28 cellular contexts compared by ENCODE assay signal in the genomic region with DNA sequence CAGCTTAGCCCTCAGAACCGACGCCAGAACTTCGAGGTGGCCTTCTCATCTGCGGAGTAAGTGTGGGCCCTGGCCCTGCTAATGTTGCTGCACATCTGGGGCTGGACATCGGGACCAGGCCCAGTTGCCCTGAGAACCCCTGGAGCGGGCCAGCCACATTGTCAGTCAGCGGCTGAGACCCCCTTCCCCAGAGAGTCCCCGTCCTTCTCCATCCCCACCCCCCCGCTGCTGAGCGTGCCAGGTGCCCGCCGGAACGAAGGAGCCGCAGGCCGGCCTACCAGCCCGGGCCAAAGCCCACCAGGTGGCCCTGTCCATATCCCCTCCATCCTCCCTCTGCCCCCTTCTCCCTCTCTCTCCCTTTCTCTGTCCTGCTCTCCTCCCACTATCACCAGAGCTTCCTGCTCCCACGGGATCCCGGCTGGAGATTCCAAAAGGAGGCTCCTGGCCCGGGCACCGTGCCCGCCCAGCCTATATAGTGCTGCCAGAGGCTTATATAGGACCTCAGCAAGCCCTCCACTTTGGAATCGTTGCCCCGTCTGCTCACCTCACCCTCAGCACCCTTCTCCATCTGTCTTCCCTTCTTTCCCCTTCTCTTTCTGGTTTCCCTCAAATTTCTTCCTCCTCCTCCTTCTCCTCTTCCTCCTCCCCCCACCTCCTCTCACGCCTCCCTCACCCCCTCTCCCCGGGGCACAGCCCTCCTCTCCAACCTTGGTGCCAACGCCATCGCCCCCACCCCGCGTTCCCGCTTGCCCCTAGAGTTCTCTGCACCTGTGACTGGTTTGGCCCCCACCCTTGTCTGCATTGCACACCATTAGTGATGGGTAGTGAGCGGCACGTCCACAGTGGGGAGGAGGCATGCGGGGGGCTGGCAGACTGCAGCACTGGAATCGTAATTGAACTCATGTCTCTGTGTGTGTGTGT. TPM values are rescaled to one million over a fixed set of nuclear protein-coding genes. Genes with fewer than 3 reads are reported as not detected.
DNase-seq lines count a peak whose midpoint lies in the region; ATAC-seq and TF ChIP-seq lines count a peak whose summit lies in the region.
"Had no signal": no experiment of that assay in that cellular context is flagged by ENCODE, and none has a peak within 500 bp of the region (broad histone marks: within the 10 kb centered on the region; RNA-seq: fewer than 3 reads in every experiment).

No MANE protein-coding gene starts in this region.

- H3K9ac ChIP-seq in trophoblast cell (ENCODE audit: low read length): no peak overlapping the region

- H3K36me3 ChIP-seq in left ventricle myocardium inferior (peaks cover 99% of the 10 kb centered on the region), heart right ventricle (peaks cover 0 to 100% (median 91%) of the 10 kb centered on the region in 9 donors), trophoblast cell (ENCODE audit: control insufficient read depth in 1 of 2, insufficient read depth in 2 of 2, low read length in 2 of 2) (peaks cover 71 to 81% of the 10 kb centered on the region in 2 experiments), transverse colon (peaks cover 0 to 37% (median 5%) of the 10 kb centered on the region in 4 donors), right lobe of liver (peaks cover 0 to 8% (median 0%) of the 10 kb centered on the region in 4 donors)

- H4K91ac ChIP-seq in trophoblast cell (ENCODE audit: low read depth, low read length): no peak overlapping the region

- no peak overlapping the region for H2AK5ac ChIP-seq in trophoblast cell (ENCODE audit: low read length)

- no peak for TF ChIP-seq POLR2A in transverse colon (IDR thresholded peaks at IDR 0.05)
- TF ChIP-seq POLR2A in right lobe of liver (IDR thresholded peaks at IDR 0.05): no peak

- DNase-seq in left ventricle myocardium inferior (no peak), heart right ventricle (no peak), epidermal melanocyte (ENCODE audit: insufficient read length, low spot score) (peak; percentile 4), trophoblast cell (no peak), transverse colon (no peak), right lobe of liver (no peak), NOMO-1 treated with DMSO at 0.1 percent for 48 hours (lab: John Stamatoyannopoulos, UW; ENCODE audit: unreplicated experiment) (no peak), NCI-H187 treated with DMSO at 0.1 percent for 48 hours (lab: John Stamatoyannopoulos, UW) (no peak)
- DNase-seq: activated CD4-positive, alpha-beta T cell treated with anti-CD3 and anti-CD28 coated beads for 48 hours; activated T-cell treated with anti-CD3 and anti-CD28 coated beads, Interleukin-2, amount 50 U/mL, for 4 hours; CD8-positive, alpha-beta memory T cell; effector memory CD8-positive, alpha-beta T cell; GDM1; glutamatergic neuron; KG1; kidney glomerular epithelial cell; mammary epithelial cell; NCI-H2171 treated with DMSO at 0.1 percent for 48 hours; NCI-H524; stimulated activated CD4-positive, alpha-beta T cell treated with anti-CD3 and anti-CD28 coated beads, Interleukin-4, amount 100 ng/mL, for 1 hour; T-helper 17 cell; thyroid gland had no signal

- TF ChIP-seq CTCF in left ventricle myocardium inferior (IDR thresholded peaks at IDR 0.05; ENCODE audit: borderline replicate concordance) (no peak), heart right ventricle (IDR thresholded peaks at IDR 0.05) (no peak), transverse colon (IDR thresholded peaks at IDR 0.05) (no peak), right lobe of liver (IDR thresholded peaks at IDR 0.05) (no peak)

- H3K4me2 ChIP-seq in trophoblast cell (ENCODE audit: low read length): no peak overlapping the region

- H2AFZ ChIP-seq in trophoblast cell (ENCODE audit: insufficient read depth, low read length, poor library complexity): no peak overlapping the region

- no peaks in the 10 kb centered on the region for H3K9me3 ChIP-seq in left ventricle myocardium inferior (replicated peaks)
- H3K9me3 ChIP-seq in heart right ventricle: no peaks in the 10 kb centered on the region
- peaks cover 2% of the 10 kb centered on the region for H3K9me3 ChIP-seq in trophoblast cell (ENCODE audit: insufficient read depth, low read depth, low read length)
- no peaks in the 10 kb centered on the region for H3K9me3 ChIP-seq in transverse colon
- no peaks in the 10 kb centered on the region for H3K9me3 ChIP-seq in right lobe of liver
- H3K9me3 ChIP-seq: thyroid gland had no signal

- ATAC-seq in heart right ventricle (no peak), right lobe of liver (no peak)
- ATAC-seq: activated T-cell treated with anti-CD3 and anti-CD28 coated beads, Interleukin-2, amount 50 U/mL, for 4 hours; effector memory CD8-positive, alpha-beta T cell; stimulated activated memory B cell treated with anti-CD40 and anti-IgM and Interleukin-4, amounts not matched to agents 10 μg/mL and 1 μg/mL and 100 μg/mL, for 72 hours; T-helper 17 cell had no signal

- no peak overlapping the region for H3K4me3 ChIP-seq in left ventricle myocardium inferior
- no peak overlapping the region for H3K4me3 ChIP-seq in heart right ventricle
- H3K4me3 ChIP-seq in trophoblast cell (ENCODE audit: low read depth, low read length): peak overlapping the region; percentile 53
- H3K4me3 ChIP-seq in transverse colon: no peak overlapping the region
- H3K4me3 ChIP-seq in right lobe of liver: no peak overlapping the region
- H3K4me3 ChIP-seq: SK-N-MC, thyroid gland had no signal

- in situ Hi-C loops in transverse colon (cut with MboI; ENCODE audit: low pct_ligation_motif_present in 1 of 4, low pct_unique_long_range_greater_than_20kb in 1 of 4, low sequenced_read_pairs in 3 of 4): no loop called here

- no peaks in the 10 kb centered on the region for H3K27me3 ChIP-seq in left ventricle myocardium inferior (ENCODE audit: low read depth)
- H3K27me3 ChIP-seq in heart right ventricle: no peaks in the 10 kb centered on the region
- no peaks in the 10 kb centered on the region for H3K27me3 ChIP-seq in trophoblast cell (ENCODE audit: insufficient read depth, low read length)
- H3K27me3 ChIP-seq in transverse colon: no peaks in the 10 kb centered on the region
- H3K27me3 ChIP-seq in right lobe of liver: no peaks in the 10 kb centered on the region
- H3K27me3 ChIP-seq: thyroid gland had no signal

- WGBS in heart right ventricle, 2 donors: 93% methylated on average over 34 of the region's 34 CpGs
- 90% methylated on average over 1 of the region's 34 CpGs for WGBS in trophoblast cell (ENCODE audit: extremely low coverage, insufficient coverage, insufficient read length)
- WGBS in transverse colon (ENCODE audit: low coverage in 1 of 2), 2 donors: 89% methylated on average over 7 to 34 of the region's 34 CpGs
- WGBS in right lobe of liver (ENCODE audit: insufficient coverage, low coverage, low lambda C conversion rate, missing lambda C conversion rate): 92% methylated on average over 17 of the region's 34 CpGs

- no peak overlapping the region for H4K8ac ChIP-seq in trophoblast cell (ENCODE audit: low read depth, low read length)

- no peak overlapping the region for H2BK5ac ChIP-seq in trophoblast cell (ENCODE audit: low read depth, low read length, poor library complexity)

- no peaks in the 10 kb centered on the region for H3K79me2 ChIP-seq in trophoblast cell (ENCODE audit: control insufficient read depth, insufficient read depth, low read length, poor library complexity)

- H3K27ac ChIP-seq in left ventricle myocardium inferior (replicated peaks): peak overlapping the region; percentile 69
- peak overlapping the region in 1 of 10 donors; percentile 33 for H3K27ac ChIP-seq in heart right ventricle
- no peak overlapping the region for H3K27ac ChIP-seq in trophoblast cell (ENCODE audit: low read depth, low read length)
- peak overlapping the region; percentile 82 to 97 (median 96) for H3K27ac ChIP-seq in transverse colon
- no peak overlapping the region for H3K27ac ChIP-seq in right lobe of liver
- H3K27ac ChIP-seq: SK-N-MC, thyroid gland had no signal

- H3K4ac ChIP-seq in trophoblast cell (ENCODE audit: low read depth, low read length): no peak overlapping the region

- no peak for TF ChIP-seq EP300 in transverse colon (IDR thresholded peaks at IDR 0.05; ENCODE audit: low read depth)

- no peak overlapping the region for H3K18ac ChIP-seq in trophoblast cell (ENCODE audit: low read length)

- intact Hi-C loops in left ventricle myocardium inferior (cut with micrococcal nuclease): no loop called here
- intact Hi-C loops in heart right ventricle (cut with DNase I): loop anchor here in 5 of 10 donors (10.0 kb wide), 3 partner anchors 45 to 135 kb away; partner anchors contain the start of genes LIMK2 (in 2 of the 5) and PLA2G3 (in 2 of the 5)
- intact Hi-C loops in transverse colon (cut with DNase I; ENCODE audit: low total_unique reads): no loop called here
- intact Hi-C loops in right lobe of liver (cut with DNase I): loop anchor here (10.0 kb wide), 2 partner anchors 45 to 135 kb away; partner anchors contain the start of gene PLA2G3 (in 1 of the 2)

- H3K4me1 ChIP-seq in left ventricle myocardium inferior (peaks cover 88% of the 10 kb centered on the region), heart right ventricle (peaks cover 0 to 71% (median 31%) of the 10 kb centered on the region in 9 donors), trophoblast cell (ENCODE audit: control insufficient read depth in 1 of 2, insufficient read depth in 2 of 2, low read length in 2 of 2) (peaks cover 0 to 4% of the 10 kb centered on the region in 2 experiments), transverse colon (peaks cover 25 to 62% (median 43%) of the 10 kb centered on the region in 4 donors), right lobe of liver (no peaks in the 10 kb centered on the region)
- H3K4me1 ChIP-seq: thyroid gland had no signal

- H4K12ac ChIP-seq in trophoblast cell (ENCODE audit: low read depth, low read length): no peak overlapping the region

- no peak overlapping the region for H2BK12ac ChIP-seq in trophoblast cell (ENCODE audit: low read length)

- no peak overlapping the region for H2BK120ac ChIP-seq in trophoblast cell (ENCODE audit: insufficient read depth, low read length, poor library complexity)

- no peak overlapping the region for H3K14ac ChIP-seq in trophoblast cell (ENCODE audit: low read length)

- H3K79me1 ChIP-seq in trophoblast cell (ENCODE audit: low read length): no peaks in the 10 kb centered on the region

- H3K23ac ChIP-seq in trophoblast cell (ENCODE audit: low read length): no peak overlapping the region

RNA-seq across cellular contexts. Expression of gene SELENOM, which starts 7.3 kb away (rescaled TPM):
- 51.5 TPM for total RNA-seq in left ventricle myocardium inferior
- 10 to 100 TPM; 21.5 to 73.9 (median 45.3) TPM for total RNA-seq in heart right ventricle
- 100 to 1,000 TPM; 122 to 134 TPM for polyA plus RNA-seq in heart right ventricle
- polyA plus RNA-seq in trophoblast cell (2013): 70.7 and 77.0 TPM in 2 replicates
- 100 to 1,000 TPM; 247 to 334 (median 315) TPM for total RNA-seq in transverse colon
- total RNA-seq in right lobe of liver: 10 to 100 TPM in 3 of 6 experiments, 1 to 10 TPM in 3; 4.7 to 52.0 (median 9.4) TPM

RNA-seq across cellular contexts. Expression of gene SMTN, which starts 19.0 kb away (rescaled TPM):
- total RNA-seq in left ventricle myocardium inferior: 245 TPM
- 100 to 1,000 TPM; 146 to 290 (median 204) TPM for total RNA-seq in heart right ventricle
- polyA plus RNA-seq in heart right ventricle: 100 to 1,000 TPM in 1 of 2 donors, 10 to 100 TPM in 1; 64.2 to 398 TPM
- 76.6 and 79.2 TPM in 2 replicates for polyA plus RNA-seq in trophoblast cell (2013)
- 100 to 1,000 TPM; 171 to 341 (median 219) TPM for total RNA-seq in transverse colon
- 10 to 100 TPM; 16.9 to 54.1 (median 24.3) TPM for total RNA-seq in right lobe of liver

RNA-seq across cellular contexts. Expression of gene INPP5J, which starts 22.7 kb away (rescaled TPM):
- total RNA-seq in left ventricle myocardium inferior (20.7 TPM), heart right ventricle (10 to 100 TPM; 15.2 to 31.7 (median 19.3) TPM), transverse colon (10 to 100 TPM; 22.4 to 51.2 (median 30.8) TPM), right lobe of liver (under 1 TPM in 4 of 6 experiments, not detected in 2; 0.12 to 0.49 (median 0.26) TPM)
- polyA plus RNA-seq in heart right ventricle: 10 to 100 TPM in 1 of 2 donors, 1 to 10 TPM in 1; 7.9 to 14.0 TPM
- 2.3 and 2.4 TPM in 2 replicates for polyA plus RNA-seq in trophoblast cell (2013)
- polyA plus RNA-seq: CD8-positive, alpha-beta memory T cell had no signal

RNA-seq across cellular contexts. Expression of gene PLA2G3, which starts 40.2 kb away (rescaled TPM):
- not detected for total RNA-seq in left ventricle myocardium inferior
- not detected for total RNA-seq in heart right ventricle
- under 1 TPM in 1 of 2 donors, not detected in 1; 0.01 TPM for polyA plus RNA-seq in heart right ventricle
- polyA plus RNA-seq in trophoblast cell (2013): 0.22 and 0.25 TPM in 2 replicates
- total RNA-seq in transverse colon: not detected
- total RNA-seq in right lobe of liver: not detected
- total RNA-seq: A172; activated CD8-positive, alpha-beta memory T cell treated with anti-CD3 and anti-CD28 coated beads for 36 hours; activated T-cell treated with anti-CD3 and anti-CD28 coated beads, Interleukin-2, amount 50 U/mL, for 4 hours; CD8-positive, alpha-beta memory T cell; H4; mammary epithelial cell; renal cortical epithelial cell; T-helper 17 cell had no signal
- polyA plus RNA-seq: CD8-positive, alpha-beta memory T cell; mammary epithelial cell had no signal

RNA-seq across cellular contexts. Expression of gene RNF185, which starts 59.9 kb away (rescaled TPM):
- total RNA-seq in left ventricle myocardium inferior (19.2 TPM), heart right ventricle (10 to 100 TPM; 20.4 to 24.9 (median 22.0) TPM), transverse colon (10 to 100 TPM; 18.5 to 52.4 (median 32.3) TPM), right lobe of liver (10 to 100 TPM; 28.7 to 40.8 (median 37.4) TPM)
- 10 to 100 TPM; 12.2 to 18.7 TPM for polyA plus RNA-seq in heart right ventricle
- 31.7 and 33.1 TPM in 2 replicates for polyA plus RNA-seq in trophoblast cell (2013)

Comparison
In these comparisons a context has a peak if more than half of its experiments do, and no peak if none do; other contexts are left out.
1. H3K27ac ChIP-seq: peak in left ventricle myocardium inferior (single experiment) and transverse colon (4 of 4); none in trophoblast cell (single experiment) and right lobe of liver (0 of 3).
2. RNA of gene INPP5J, which starts 22.7 kb away (total RNA-seq): 22.4 to 51.2 TPM in transverse colon, 15.2 to 31.7 TPM in heart right ventricle and 20.7 TPM in left ventricle myocardium inferior (single experiment); 0.12 to 0.49 TPM in right lobe of liver; every median in the first group is over 10 times any median in the second.
3. intact Hi-C loops: an anchor here in right lobe of liver (10.0 kb wide); none called in left ventricle myocardium inferior and transverse colon.